15 cellular contexts compared by ENCODE assay signal in the genomic region with DNA sequence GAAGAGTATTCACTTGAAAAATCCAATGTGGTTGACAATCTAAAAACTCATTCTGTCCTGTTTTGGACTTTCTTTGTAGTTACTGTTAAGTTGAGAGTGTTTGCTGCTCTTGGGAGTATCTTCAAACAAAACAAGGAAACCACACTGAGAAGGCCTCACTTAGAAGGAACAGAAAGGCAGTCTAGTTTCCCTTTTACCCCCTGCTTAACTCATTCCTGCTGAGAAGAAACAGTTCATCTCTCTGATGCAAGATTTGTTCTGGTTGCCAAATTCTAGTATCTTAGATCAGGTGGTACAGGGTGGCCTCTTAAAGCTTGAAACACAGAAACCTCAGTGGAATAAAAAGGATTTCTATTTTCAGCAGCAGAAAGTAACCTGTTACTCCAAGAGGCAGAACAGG. TPM values are rescaled to one million over a fixed set of nuclear protein-coding genes. Genes with fewer than 3 reads are reported as not detected.
DNase-seq lines count a peak whose midpoint lies in the region; ATAC-seq, FAIRE-seq and TF ChIP-seq lines count a peak whose summit lies in the region.
"Had no signal": no experiment of that assay in that cellular context is flagged by ENCODE, and none has a peak within 500 bp of the region (broad histone marks: within the 10 kb centered on the region; RNA-seq: fewer than 3 reads in every experiment).

No MANE protein-coding gene starts in this region.

- no peaks in the 10 kb centered on the region for H3K36me3 ChIP-seq in kidney (ENCODE audit: control insufficient read depth in 1 of 2, insufficient read depth in 2 of 2, low read length in 2 of 2)
- H3K36me3 ChIP-seq: tibial nerve had no signal

- no peak for FAIRE-seq in kidney (lab: Jason Lieb, UNC)
- FAIRE-seq: GM12892 had no signal

- ATAC-seq in GM19397 (IDR thresholded peaks at IDR 0.05; ENCODE audit: unreplicated experiment): peak; percentile 63
- peak; percentile 73 for ATAC-seq in HG02623 (IDR thresholded peaks at IDR 0.05; ENCODE audit: unreplicated experiment)
- peak; percentile 74 for ATAC-seq in HG03558 (IDR thresholded peaks at IDR 0.05; ENCODE audit: extremely low read depth, unreplicated experiment)
- no peak for ATAC-seq in right cardiac atrium

- no peak overlapping the region for H3K4me3 ChIP-seq in fibroblast of pulmonary artery (replicated peaks; ENCODE audit: low read depth, low read length)
- H3K4me3 ChIP-seq in right cardiac atrium (ENCODE audit: low read length): no peak overlapping the region
- no peak overlapping the region for H3K4me3 ChIP-seq in kidney (ENCODE audit: low read length in 2 of 2)
- H3K4me3 ChIP-seq: tibial nerve had no signal

- DNase-seq in fibroblast of pulmonary artery (ENCODE audit: low read depth) (peak; percentile 4), right cardiac atrium (no peak), kidney (no peak)
- no peak for DNase-seq in stimulated activated CD8-positive, alpha-beta memory T cell treated with anti-CD3 and anti-CD28 coated beads, Interleukin-4, amount 100 ng/mL, for 48 hours
- DNase-seq: anterior cingulate cortex, COR-L47, NCI-H1048, NCI-H526 had no signal

- TF ChIP-seq CTCF in fibroblast of pulmonary artery (IDR thresholded peaks at IDR 0.05; ENCODE audit: low read length, missing control alignments): no peak
- TF ChIP-seq CTCF in kidney (IDR thresholded peaks at IDR 0.05; ENCODE audit: borderline replicate concordance, extremely low read depth, insufficient read depth): no peak

- H3K9ac ChIP-seq in kidney (ENCODE audit: low read length in 2 of 2): no peak overlapping the region

- H3K4me1 ChIP-seq in right cardiac atrium (ENCODE audit: control insufficient read depth, insufficient read depth, low read length) (no peaks in the 10 kb centered on the region), kidney (ENCODE audit: control insufficient read depth in 1 of 2, insufficient read depth in 1 of 2, low read depth in 1 of 2, low read length in 2 of 2) (no peaks in the 10 kb centered on the region)
- H3K4me1 ChIP-seq: tibial nerve had no signal

- H3K27me3 ChIP-seq in right cardiac atrium (ENCODE audit: control insufficient read depth, insufficient read depth): no peaks in the 10 kb centered on the region

- no peak overlapping the region for H3K27ac ChIP-seq in right cardiac atrium (ENCODE audit: low read length)
- no peak overlapping the region for H3K27ac ChIP-seq in kidney (ENCODE audit: low read depth in 2 of 2, low read length in 2 of 2)
- H3K27ac ChIP-seq: tibial nerve had no signal

- H3K9me3 ChIP-seq in right cardiac atrium (ENCODE audit: control insufficient read depth, low read length) (no peaks in the 10 kb centered on the region), kidney (ENCODE audit: control insufficient read depth in 1 of 2, low read length in 2 of 2) (no peaks in the 10 kb centered on the region)
- H3K9me3 ChIP-seq: tibial nerve had no signal

- intact Hi-C loops in right cardiac atrium (cut with DNase I): no loop called here
- intact Hi-C loops in kidney (cut with DNase I): no loop called here

RNA-seq across cellular contexts. Expression of gene GUCY2F, which starts 41.4 kb away (rescaled TPM):
- total RNA-seq in right cardiac atrium: not detected
- polyA plus RNA-seq in right cardiac atrium: not detected
- total RNA-seq in kidney: not detected
- not detected for polyA plus RNA-seq in kidney (ENCODE audit: insufficient read depth, low read depth, low replicate concordance)
- total RNA-seq: mononuclear cell; T-helper 1 cell treated with Interleukin-12 subunit alpha and Interleukin-12 subunit beta and Interleukin-4 antibody, amounts not matched to agents 30 ng/mL and 1 ng/mL, for 36 hours; tibial nerve had no signal

Comparison
In these comparisons a context has a peak if more than half of its experiments do, and no peak if none do; other contexts are left out.
1. ATAC-seq: peak in GM19397 (single experiment), HG02623 (single experiment) and HG03558 (single experiment); none in right cardiac atrium (0 of 2).